ENCODE assay signal across 8 cellular contexts in genomic region chr11:111777094-111778046, GRCh38. TPM values are rescaled to one million over a fixed set of nuclear protein-coding genes. Genes with fewer than 3 reads are reported as not detected.
DNase-seq lines count a peak whose midpoint lies in the region; ATAC-seq, FAIRE-seq and TF ChIP-seq lines count a peak whose summit lies in the region.

No MANE protein-coding gene starts in this region.

- no peak overlapping the region for H3K27ac ChIP-seq in WERI-Rb-1
- H3K27ac ChIP-seq in trophoblast cell (ENCODE audit: low read depth, low read length), result no peak overlapping the region

- no peak overlapping the region for H2AFZ ChIP-seq in trophoblast cell (ENCODE audit: insufficient read depth, low read length, poor library complexity)

- H3K36me3 ChIP-seq in WERI-Rb-1, result no peaks in the 10 kb centered on the region
- no peaks in the 10 kb centered on the region for H3K36me3 ChIP-seq in trophoblast cell (ENCODE audit: control insufficient read depth in 1 of 2, insufficient read depth in 2 of 2, low read length in 2 of 2)

- H4K91ac ChIP-seq in trophoblast cell (ENCODE audit: low read depth, low read length), result no peak overlapping the region

- no peaks in the 10 kb centered on the region for H3K79me1 ChIP-seq in trophoblast cell (ENCODE audit: low read length)

- H4K8ac ChIP-seq in trophoblast cell (ENCODE audit: low read depth, low read length), result no peak overlapping the region

- peak; percentile 70 for TF ChIP-seq CTCF in WERI-Rb-1 (IDR thresholded peaks at IDR 0.05; ENCODE audit: low read depth, low read length)

- ATAC-seq in GM18858 (IDR thresholded peaks at IDR 0.05; ENCODE audit: unreplicated experiment) (peak; percentile 36), HG03060 (IDR thresholded peaks at IDR 0.05; ENCODE audit: low read depth, unreplicated experiment) (peak; percentile 35), GM21619 (IDR thresholded peaks at IDR 0.05; ENCODE audit: unreplicated experiment) (no peak)

- H3K23ac ChIP-seq in trophoblast cell (ENCODE audit: low read length), result no peak overlapping the region

- no peak overlapping the region for H2BK12ac ChIP-seq in trophoblast cell (ENCODE audit: low read length)

- H3K27me3 ChIP-seq in WERI-Rb-1 (ENCODE audit: insufficient read depth, low read depth, severe bottlenecking) (no peaks in the 10 kb centered on the region), trophoblast cell (ENCODE audit: insufficient read depth, low read length) (no peaks in the 10 kb centered on the region)

- no CpG with 5 or more reads among the region's 4 CpGs for WGBS in trophoblast cell (ENCODE audit: extremely low coverage, insufficient coverage, insufficient read length)

- H3K9me3 ChIP-seq in WERI-Rb-1 (ENCODE audit: severe bottlenecking), result no peaks in the 10 kb centered on the region
- H3K9me3 ChIP-seq in trophoblast cell (ENCODE audit: insufficient read depth, low read depth, low read length), result no peaks in the 10 kb centered on the region

- no peak overlapping the region for H3K4ac ChIP-seq in trophoblast cell (ENCODE audit: low read depth, low read length)

- H2AK5ac ChIP-seq in trophoblast cell (ENCODE audit: low read length), result no peak overlapping the region

- no peak overlapping the region for H3K9ac ChIP-seq in trophoblast cell (ENCODE audit: low read length)

- H2BK120ac ChIP-seq in trophoblast cell (ENCODE audit: insufficient read depth, low read length, poor library complexity), result no peak overlapping the region

- no peak overlapping the region for H4K12ac ChIP-seq in trophoblast cell (ENCODE audit: low read depth, low read length)

- H3K18ac ChIP-seq in trophoblast cell (ENCODE audit: low read length), result no peak overlapping the region

- H3K4me2 ChIP-seq in trophoblast cell (ENCODE audit: low read length), result no peak overlapping the region

- H3K79me2 ChIP-seq in trophoblast cell (ENCODE audit: control insufficient read depth, insufficient read depth, low read length, poor library complexity), result no peaks in the 10 kb centered on the region

- H3K4me1 ChIP-seq in trophoblast cell (ENCODE audit: control insufficient read depth in 1 of 2, insufficient read depth in 2 of 2, low read length in 2 of 2), result peaks cover 0 to 2% of the 10 kb centered on the region in 2 experiments

- H3K4me3 ChIP-seq in WERI-Rb-1 (ENCODE audit: low read depth, low read length) (no peak overlapping the region), trophoblast cell (ENCODE audit: low read depth, low read length) (no peak overlapping the region)

- FAIRE-seq in frontal cortex (lab: Jason Lieb, UNC), result peak; percentile 88

- no peak overlapping the region for H3K14ac ChIP-seq in trophoblast cell (ENCODE audit: low read length)

- no peak overlapping the region for H2BK5ac ChIP-seq in trophoblast cell (ENCODE audit: low read depth, low read length, poor library complexity)

- DNase-seq in COLO829 (ENCODE audit: low spot score), result peak; percentile 69
- DNase-seq in NCI-H2107 (lab: John Stamatoyannopoulos, UW), result peak; percentile 24
- no peak for DNase-seq in WERI-Rb-1
- DNase-seq in frontal cortex (ENCODE audit: low spot score in 2 of 2), result peak; percentile 49 to 60
- peak; percentile 33 to 86 for DNase-seq in trophoblast cell

RNA-seq across cellular contexts. Expression of gene PPP2R1B, which starts 11.2 kb away (rescaled TPM):
- 22.0 TPM for total RNA-seq in frontal cortex
- 17.9 and 18.6 TPM in 2 replicates for polyA plus RNA-seq in trophoblast cell (2013)
